Comparison of ENCODE assay signal across 10 cellular contexts in the genomic region with DNA sequence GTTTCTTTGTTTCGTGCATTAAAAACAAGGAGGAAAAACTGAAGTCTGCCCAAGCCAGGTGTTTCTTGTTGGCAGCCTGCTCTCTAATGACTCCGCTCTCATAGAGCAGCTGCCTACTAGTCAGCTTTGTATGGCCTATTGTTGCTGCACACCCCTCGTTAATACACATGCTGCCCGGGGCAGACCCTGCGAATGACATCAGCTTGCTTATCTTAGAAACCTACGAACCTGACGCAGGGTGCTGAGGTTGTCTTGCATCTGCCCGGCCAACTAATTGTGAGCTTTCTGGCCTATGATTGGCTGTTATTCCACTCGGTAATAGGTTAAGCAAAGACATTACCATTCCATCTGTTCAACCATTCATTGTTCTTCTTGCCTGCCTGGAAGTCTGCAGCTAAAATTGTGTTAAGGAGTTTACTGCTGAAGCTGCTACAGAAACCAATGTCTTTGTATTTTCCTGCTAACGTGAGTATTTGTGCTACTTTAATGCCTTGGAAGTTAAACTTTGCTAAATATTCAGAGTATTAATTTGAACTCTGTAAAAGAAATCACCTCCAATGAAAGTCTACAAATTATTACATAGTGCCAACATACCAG.
A peak's percentile ranks its signal among the peaks of the same experiment; 100 is the strongest.
DNase-seq lines count a peak whose midpoint lies in the region; ATAC-seq lines count a peak whose summit lies in the region.
"Had no signal": no experiment of that assay in that cellular context is flagged by ENCODE, and none has a peak within 500 bp of the region (broad histone marks: within the 10 kb centered on the region; RNA-seq: fewer than 3 reads in every experiment).

No MANE protein-coding gene starts in this region.

- H3K9me3 ChIP-seq in HUES48 (ENCODE audit: control insufficient read depth, insufficient read depth, low read length), result no peaks in the 10 kb centered on the region
- no peaks in the 10 kb centered on the region for H3K9me3 ChIP-seq in neuron (ENCODE audit: low read length)

- H3K27ac Mint-ChIP-seq in stimulated activated effector memory CD8-positive, alpha-beta T cell treated with anti-CD3 and anti-CD28 coated beads, Interleukin-12 subunit alpha, Interleukin-12 subunit beta, amount 100 ng/mL, for 72 hours, result no peak overlapping the region
- H3K27ac Mint-ChIP-seq: activated B cell treated with CpG ODN at 0.5 μM for 24 hours had no signal

- DNase-seq in NCI-H446 (lab: John Stamatoyannopoulos, UW) (peak; percentile 21 to 69), ecto neural progenitor cell (ENCODE audit: low spot score) (peak; percentile 64)
- DNase-seq in stimulated activated effector memory CD8-positive, alpha-beta T cell treated with anti-CD3 and anti-CD28 coated beads, Interleukin-12 subunit alpha, Interleukin-12 subunit beta, amount 100 ng/mL, for 72 hours (ENCODE audit: low spot score in 2 of 2), result no peak
- DNase-seq: activated B cell treated with CpG ODN at 0.5 μM for 24 hours, Calu3 had no signal

- no peak overlapping the region for H2AFZ ChIP-seq in neuron (ENCODE audit: low read depth, low read length)

- H3K4me1 ChIP-seq in HUES48 (ENCODE audit: control insufficient read depth, insufficient read depth, low read length) (peaks cover 60% of the 10 kb centered on the region), neuron (ENCODE audit: insufficient read depth, low read length) (peaks cover 62% of the 10 kb centered on the region)

- H3K4me3 Mint-ChIP-seq in stimulated activated effector memory CD8-positive, alpha-beta T cell treated with anti-CD3 and anti-CD28 coated beads, Interleukin-12 subunit alpha, Interleukin-12 subunit beta, amount 100 ng/mL, for 72 hours, result no peak overlapping the region
- H3K4me3 Mint-ChIP-seq: activated B cell treated with CpG ODN at 0.5 μM for 24 hours had no signal

- H3K27me3 ChIP-seq in HUES48 (ENCODE audit: control insufficient read depth, insufficient read depth, low read length), result no peaks in the 10 kb centered on the region
- no peaks in the 10 kb centered on the region for H3K27me3 ChIP-seq in neuron (ENCODE audit: insufficient read depth, low read length)

- no peaks in the 10 kb centered on the region for H3K9me3 Mint-ChIP-seq in stimulated activated effector memory CD8-positive, alpha-beta T cell treated with anti-CD3 and anti-CD28 coated beads, Interleukin-12 subunit alpha, Interleukin-12 subunit beta, amount 100 ng/mL, for 72 hours
- H3K9me3 Mint-ChIP-seq: activated B cell treated with CpG ODN at 0.5 μM for 24 hours had no signal

- H3K4me1 Mint-ChIP-seq in stimulated activated effector memory CD8-positive, alpha-beta T cell treated with anti-CD3 and anti-CD28 coated beads, Interleukin-12 subunit alpha, Interleukin-12 subunit beta, amount 100 ng/mL, for 72 hours, result no peaks in the 10 kb centered on the region
- H3K4me1 Mint-ChIP-seq: activated B cell treated with CpG ODN at 0.5 μM for 24 hours had no signal

- H3K9ac ChIP-seq in HUES48 (ENCODE audit: low read depth, low read length), result peak overlapping the region; percentile 34; the same call in 1 of the 2 replicates

- H3K36me3 ChIP-seq in HUES48 (ENCODE audit: control insufficient read depth, insufficient read depth, low read length) (no peaks in the 10 kb centered on the region), neuron (ENCODE audit: insufficient read depth, low read length) (no peaks in the 10 kb centered on the region)

- ATAC-seq in HG02642 (IDR thresholded peaks at IDR 0.05; ENCODE audit: poor library complexity, unreplicated experiment), result no peak
- ATAC-seq in HG03378 (IDR thresholded peaks at IDR 0.05; ENCODE audit: unreplicated experiment), result no peak
- ATAC-seq in stimulated activated effector memory CD8-positive, alpha-beta T cell treated with anti-CD3 and anti-CD28 coated beads, Interleukin-12 subunit alpha, Interleukin-12 subunit beta, amount 100 ng/mL, for 72 hours, result no peak
- no peak for ATAC-seq in HG03469 (IDR thresholded peaks at IDR 0.05; ENCODE audit: unreplicated experiment)

- H3K4me3 ChIP-seq in HUES48 (ENCODE audit: low read depth, low read length) (no peak overlapping the region; the same call in 1 of the 2 replicates), neuron (ENCODE audit: low read length) (peak overlapping the region; percentile 90)

- H3K36me3 Mint-ChIP-seq in stimulated activated effector memory CD8-positive, alpha-beta T cell treated with anti-CD3 and anti-CD28 coated beads, Interleukin-12 subunit alpha, Interleukin-12 subunit beta, amount 100 ng/mL, for 72 hours, result no peaks in the 10 kb centered on the region

- peak overlapping the region; percentile 26 for H3K27ac ChIP-seq in HUES48 (ENCODE audit: low read depth, low read length)

Comparison
In these comparisons a context has a peak if more than half of its experiments do, and no peak if none do; other contexts are left out.
1. DNase-seq: peak in NCI-H446 (2 of 2) and ecto neural progenitor cell (single experiment); none in stimulated activated effector memory CD8-positive, alpha-beta T cell treated with anti-CD3 and anti-CD28 coated beads, Interleukin-12 subunit alpha, Interleukin-12 subunit beta, amount 100 ng/mL, for 72 hours (0 of 2).